In genomic region chr3:42090973-42091731, GRCh38 we compare ENCODE assay signal across 8 cellular contexts.
A peak's percentile ranks its signal among the peaks of the same experiment; 100 is the strongest.
DNase-seq lines count a peak whose midpoint lies in the region; ATAC-seq and TF ChIP-seq lines count a peak whose summit lies in the region.

TSS of gene TRAK1 (plus strand) at chr3:42091357. CDS start at chr3:42091470, 113 bp downstream.

- peaks cover 50% of the 10 kb centered on the region for H3K4me1 Mint-ChIP-seq in stimulated activated effector memory CD8-positive, alpha-beta T cell treated with anti-CD3 and anti-CD28 coated beads, Interleukin-12 subunit alpha, Interleukin-12 subunit beta, amount 100 ng/mL, for 72 hours

- TF ChIP-seq CTCF in GM20000 (IDR thresholded peaks at IDR 0.05; ENCODE audit: extremely low read depth, missing control alignments): no peak

- peak within 1 kb of the TSS; percentile 29 for H3K4me3 Mint-ChIP-seq in stimulated activated effector memory CD8-positive, alpha-beta T cell treated with anti-CD3 and anti-CD28 coated beads, Interleukin-12 subunit alpha, Interleukin-12 subunit beta, amount 100 ng/mL, for 72 hours

- no peak for ATAC-seq in stimulated activated effector memory CD8-positive, alpha-beta T cell treated with anti-CD3 and anti-CD28 coated beads, Interleukin-12 subunit alpha, Interleukin-12 subunit beta, amount 100 ng/mL, for 72 hours
- ATAC-seq in GM18520 (IDR thresholded peaks at IDR 0.05; ENCODE audit: unreplicated experiment) (no peak), GM21576 (IDR thresholded peaks at IDR 0.05; ENCODE audit: unreplicated experiment) (no peak)

- H3K27ac Mint-ChIP-seq in stimulated activated effector memory CD8-positive, alpha-beta T cell treated with anti-CD3 and anti-CD28 coated beads, Interleukin-12 subunit alpha, Interleukin-12 subunit beta, amount 100 ng/mL, for 72 hours: peak within 1 kb of the TSS; percentile 90

- H3K9me3 Mint-ChIP-seq in stimulated activated effector memory CD8-positive, alpha-beta T cell treated with anti-CD3 and anti-CD28 coated beads, Interleukin-12 subunit alpha, Interleukin-12 subunit beta, amount 100 ng/mL, for 72 hours: peaks cover 3% of the 10 kb centered on the region

- DNase-seq in HCEC 1CT: peak; percentile 28
- DNase-seq in astrocyte of the hippocampus (ENCODE audit: low read depth, low spot score): peak; percentile 94
- peak; percentile 63 for DNase-seq in iris pigment epithelial cell (ENCODE audit: low read depth)
- no peak for DNase-seq in stimulated activated effector memory CD8-positive, alpha-beta T cell treated with anti-CD3 and anti-CD28 coated beads, Interleukin-12 subunit alpha, Interleukin-12 subunit beta, amount 100 ng/mL, for 72 hours (ENCODE audit: low spot score in 2 of 2)
- DNase-seq in activated naive CD4-positive, alpha-beta T cell (lab: John Stamatoyannopoulos, UW): no peak
- no peak for DNase-seq in GM20000 (ENCODE audit: low spot score)

- H3K36me3 Mint-ChIP-seq in stimulated activated effector memory CD8-positive, alpha-beta T cell treated with anti-CD3 and anti-CD28 coated beads, Interleukin-12 subunit alpha, Interleukin-12 subunit beta, amount 100 ng/mL, for 72 hours: peaks cover 38% of the 10 kb centered on the region

Comparison
In these comparisons a context has a peak if more than half of its experiments do, and no peak if none do; other contexts are left out.
1. DNase-seq: peak in HCEC 1CT (single experiment), astrocyte of the hippocampus (single experiment) and iris pigment epithelial cell (single experiment); none in stimulated activated effector memory CD8-positive, alpha-beta T cell treated with anti-CD3 and anti-CD28 coated beads, Interleukin-12 subunit alpha, Interleukin-12 subunit beta, amount 100 ng/mL, for 72 hours (0 of 2), activated naive CD4-positive, alpha-beta T cell (0 of 4) and GM20000 (single experiment).